Comparison of ENCODE assay signal across 8 cellular contexts in genomic region chr10:97792058-97792721, GRCh38. TPM values are rescaled to one million over a fixed set of nuclear protein-coding genes. Genes with fewer than 3 reads are reported as not detected.
DNase-seq lines count a peak whose midpoint lies in the region; ATAC-seq and TF ChIP-seq lines count a peak whose summit lies in the region.

No MANE protein-coding gene starts in this region.

- H3K27ac ChIP-seq in SK-N-SH (ENCODE audit: low read depth in 2 of 2, low read length in 1 of 2), result no peak overlapping the region
- H3K27ac ChIP-seq in upper lobe of right lung, result no peak overlapping the region

- H3K4me1 Mint-ChIP-seq in activated naive CD4-positive, alpha-beta T cell treated with anti-CD3 and anti-CD28 coated beads for 36 hours (ENCODE audit: low read depth), result peaks cover 28% of the 10 kb centered on the region

- peak; percentile 91 for TF ChIP-seq CTCF in SK-N-SH (IDR thresholded peaks at IDR 0.05)
- TF ChIP-seq CTCF in upper lobe of right lung (IDR thresholded peaks at IDR 0.05), result peak; percentile 85

- H3K4me2 ChIP-seq in SK-N-SH, result no peak overlapping the region

- H3K9ac ChIP-seq in SK-N-SH, result no peak overlapping the region

- peak; percentile 82 for TF ChIP-seq RAD21 in SK-N-SH (IDR thresholded peaks at IDR 0.05; ENCODE audit: low read length)

- TF ChIP-seq EP300 in SK-N-SH (IDR thresholded peaks at IDR 0.05; ENCODE audit: borderline replicate concordance in 1 of 2, low read depth in 1 of 2, low read length in 1 of 2), result no peak

- DNase-seq in DMS79 treated with DMSO at 0.1 percent for 48 hours (lab: John Stamatoyannopoulos, UW), result peak; percentile 47
- no peak for DNase-seq in DMS79 (lab: John Stamatoyannopoulos, UW)
- peak; percentile 32 for DNase-seq in LHCN-M2 (ENCODE audit: low read depth)
- peak; percentile 84 for DNase-seq in SK-N-SH
- peak; percentile 86 for DNase-seq in activated naive CD4-positive, alpha-beta T cell treated with anti-CD3 and anti-CD28 coated beads for 36 hours
- DNase-seq in globus pallidus (ENCODE audit: low spot score), result peak; percentile 24
- DNase-seq in pons (ENCODE audit: low spot score), result peak; percentile 58
- peak; percentile 84 for DNase-seq in upper lobe of right lung

- H2AFZ ChIP-seq in SK-N-SH (ENCODE audit: low read depth), result no peak overlapping the region

- H3K27me3 Mint-ChIP-seq in activated naive CD4-positive, alpha-beta T cell treated with anti-CD3 and anti-CD28 coated beads for 36 hours (ENCODE audit: low read depth), result no peaks in the 10 kb centered on the region

- H3K4me1 ChIP-seq in SK-N-SH (ENCODE audit: control insufficient read depth in 1 of 2, insufficient read depth in 2 of 2, low read depth in 1 of 2, low read length in 1 of 2) (peaks cover 0 to 29% of the 10 kb centered on the region in 2 experiments; a peak in 1 of 4 replicates), upper lobe of right lung (peaks cover 8% of the 10 kb centered on the region)

- H3K9me3 ChIP-seq in SK-N-SH (no peaks in the 10 kb centered on the region), upper lobe of right lung (no peaks in the 10 kb centered on the region)

- POLR2A ChIA-PET in SK-N-SH (lab: Yijun Ruan, JAX), result interaction anchor here (0.8 to 0.9 kb wide), 2 partner anchors 57 to 77 kb away, joined by 4 to 5 read pairs; partner anchors contain the start of gene GOLGA7B

- H3K27me3 ChIP-seq in SK-N-SH (ENCODE audit: insufficient read depth) (no peaks in the 10 kb centered on the region), upper lobe of right lung (no peaks in the 10 kb centered on the region)

- peak; percentile 82 for ATAC-seq in upper lobe of right lung

- H3K27ac Mint-ChIP-seq in activated naive CD4-positive, alpha-beta T cell treated with anti-CD3 and anti-CD28 coated beads for 36 hours, result no peak overlapping the region

- no peaks in the 10 kb centered on the region for H3K9me2 ChIP-seq in SK-N-SH

- no peaks in the 10 kb centered on the region for H3F3A ChIP-seq in SK-N-SH (replicated peaks; ENCODE audit: insufficient read depth)

- no peak overlapping the region for H3K4me3 Mint-ChIP-seq in activated naive CD4-positive, alpha-beta T cell treated with anti-CD3 and anti-CD28 coated beads for 36 hours

- H3K36me3 ChIP-seq in SK-N-SH (replicated peaks in 1 of 2; ENCODE audit: control insufficient read depth in 1 of 2, insufficient read depth in 2 of 2, low read length in 1 of 2) (no peaks in the 10 kb centered on the region), upper lobe of right lung (no peaks in the 10 kb centered on the region)

- H3K9me3 Mint-ChIP-seq in activated naive CD4-positive, alpha-beta T cell treated with anti-CD3 and anti-CD28 coated beads for 36 hours, result no peaks in the 10 kb centered on the region

- no peaks in the 10 kb centered on the region for H4K20me1 ChIP-seq in SK-N-SH (ENCODE audit: insufficient read depth)

- no peaks in the 10 kb centered on the region for H3K36me3 Mint-ChIP-seq in activated naive CD4-positive, alpha-beta T cell treated with anti-CD3 and anti-CD28 coated beads for 36 hours (ENCODE audit: low read depth)

- H3K79me2 ChIP-seq in SK-N-SH (ENCODE audit: insufficient read depth), result no peaks in the 10 kb centered on the region

- intact Hi-C loops in activated naive CD4-positive, alpha-beta T cell treated with anti-CD3 and anti-CD28 coated beads for 36 hours (cut with micrococcal nuclease), result loop anchor here (1.0 to 5.0 kb wide), 2 partner anchors 77 to 235 kb away; no protein-coding TSS in a partner anchor
- intact Hi-C loops in upper lobe of right lung (cut with DNase I), result no loop called here

- H3K4me3 ChIP-seq in SK-N-SH (ENCODE audit: low read depth in 2 of 2, low read length in 1 of 2) (peak overlapping the region in 1 of 2 experiments; percentile 3; a peak in 1 of 4 replicates), upper lobe of right lung (no peak overlapping the region)

- WGBS in SK-N-SH (ENCODE audit: low lambda C conversion rate), result 29% methylated on average over 5 of the region's 8 CpGs

- CTCF ChIA-PET in SK-N-SH (lab: Yijun Ruan, JAX), result interaction anchor here (0.6 to 14.3 kb wide), 62 partner anchors 9 to 1888 kb away, joined by 3 to 277 read pairs (median 6); partner anchors contain the start of genes GOLGA7B and SFRP5
- CTCF ChIA-PET in activated naive CD4-positive, alpha-beta T cell treated with anti-CD3 and anti-CD28 coated beads for 36 hours (lab: Charles Lee), result interaction anchor here (0.6 to 10.8 kb wide), 30 partner anchors 9 to 653 kb away, joined by 3 to 232 read pairs (median 4); partner anchors contain the start of genes AVPI1, GOLGA7B, SFRP5 and ZFYVE27

TF ChIP-seq in SK-N-SH, 30 proteins besides CTCF, POLR2A, EP300 and RAD21:
- no peak for TF ChIP-seq GABPA (IDR thresholded peaks at IDR 0.05; ENCODE audit: low read depth)
- TF ChIP-seq SMC3 (IDR thresholded peaks at IDR 0.05; ENCODE audit: low read depth, low read length), result peak; percentile 82

RNA-seq across cellular contexts. Expression of gene SFRP5, which starts 20.4 kb away (rescaled TPM):
- total RNA-seq in LHCN-M2 (2014; rRNA removed), result 0.17 TPM in 1 of 2 replicates, not detected in the other
- polyA plus RNA-seq in LHCN-M2 (2012), result 0.09 TPM
- not detected in 2 replicates for polyA plus RNA-seq in SK-N-SH (2012; rRNA removed)
- polyA plus RNA-seq in SK-N-SH (2012; cell fraction: cytosol; rRNA removed), result 0.01 TPM in 1 of 2 replicates, not detected in the other
- not detected in 2 replicates for polyA plus RNA-seq in SK-N-SH (2012; cell fraction: nucleus; rRNA removed)
- not detected for total RNA-seq in activated naive CD4-positive, alpha-beta T cell treated with anti-CD3 and anti-CD28 coated beads for 36 hours
- total RNA-seq in upper lobe of right lung, result 3.0 TPM

RNA-seq across cellular contexts. Expression of gene ZFYVE27, which starts 55.3 kb away (rescaled TPM):
- total RNA-seq in LHCN-M2 (2014; rRNA removed) (23.7 and 25.3 TPM in 2 replicates), upper lobe of right lung (29.4 TPM)
- polyA plus RNA-seq in LHCN-M2 (2012), result 12.5 TPM
- polyA plus RNA-seq in SK-N-SH (2012; rRNA removed), result 30.5 and 44.3 TPM in 2 replicates
- 15.5 and 22.6 TPM in 2 replicates for polyA plus RNA-seq in SK-N-SH (2012; cell fraction: cytosol; rRNA removed)
- 111 and 122 TPM in 2 replicates for polyA plus RNA-seq in SK-N-SH (2012; cell fraction: nucleus; rRNA removed)
- 10 to 100 TPM; 18.0 to 18.4 TPM for total RNA-seq in activated naive CD4-positive, alpha-beta T cell treated with anti-CD3 and anti-CD28 coated beads for 36 hours

RNA-seq across cellular contexts. Expression of gene GOLGA7B, which starts 57.5 kb away (rescaled TPM):
- total RNA-seq in LHCN-M2 (2014; rRNA removed), result 0.06 TPM in 1 of 2 replicates, not detected in the other
- 0.01 TPM for polyA plus RNA-seq in LHCN-M2 (2012)
- polyA plus RNA-seq in SK-N-SH (2012; rRNA removed), result 0.03 and 0.13 TPM in 2 replicates
- 0.08 and 0.22 TPM in 2 replicates for polyA plus RNA-seq in SK-N-SH (2012; cell fraction: cytosol; rRNA removed)
- polyA plus RNA-seq in SK-N-SH (2012; cell fraction: nucleus; rRNA removed), result 0.18 and 0.31 TPM in 2 replicates
- total RNA-seq in activated naive CD4-positive, alpha-beta T cell treated with anti-CD3 and anti-CD28 coated beads for 36 hours, result under 1 TPM; 0.25 to 0.31 TPM
- total RNA-seq in upper lobe of right lung, result 0.98 TPM
